Comparison of ENCODE assay signal across 10 cellular contexts in the genomic region with DNA sequence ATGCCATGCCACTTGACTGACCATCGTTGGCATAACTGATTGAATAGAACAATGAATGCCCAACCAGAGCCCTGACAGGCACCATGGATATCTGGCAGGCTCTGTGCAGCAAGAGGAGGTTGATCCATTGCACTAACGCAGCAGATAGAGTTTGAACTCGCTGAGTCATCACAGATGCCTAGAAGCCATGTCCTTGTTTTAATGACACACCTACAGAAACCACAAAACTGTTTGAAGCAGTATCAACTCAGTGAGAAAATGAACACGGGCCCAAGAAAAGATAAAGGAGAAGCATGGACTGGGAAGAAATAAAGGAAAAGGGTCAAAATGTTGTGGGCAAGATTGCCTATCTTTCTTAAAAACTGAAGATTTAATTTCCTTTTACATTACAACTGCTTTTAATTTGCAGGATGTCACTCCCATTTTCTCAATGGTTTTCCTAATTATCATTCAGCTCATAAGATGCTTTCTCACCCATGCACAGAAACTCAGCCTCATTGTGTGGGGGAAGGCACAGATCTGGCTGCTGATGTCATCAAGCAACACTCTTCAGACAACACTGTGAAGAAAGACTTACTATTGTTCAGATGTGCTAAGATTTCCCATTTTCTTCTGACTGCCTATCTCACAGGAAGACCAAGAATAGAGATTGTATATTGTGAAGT.
DNase-seq lines count a peak whose midpoint lies in the region; ATAC-seq and TF ChIP-seq lines count a peak whose summit lies in the region.
"Had no signal": no experiment of that assay in that cellular context is flagged by ENCODE, and none has a peak within 500 bp of the region (broad histone marks: within the 10 kb centered on the region; RNA-seq: fewer than 3 reads in every experiment).

No MANE protein-coding gene starts in this region.

- no peaks in the 10 kb centered on the region for H3K27me3 ChIP-seq in KMS-11 (ENCODE audit: insufficient read depth, low read depth)
- H3K27me3 ChIP-seq in ascending aorta: no peaks in the 10 kb centered on the region
- no peaks in the 10 kb centered on the region for H3K27me3 ChIP-seq in naive thymus-derived CD4-positive, alpha-beta T cell (ENCODE audit: control insufficient read depth in 2 of 2, insufficient read depth in 2 of 2, low read length in 2 of 2)
- no peaks in the 10 kb centered on the region for H3K27me3 ChIP-seq in neural progenitor cell

- H3K27ac Mint-ChIP-seq in naive thymus-derived CD4-positive, alpha-beta T cell: peak overlapping the region in 1 of 9 donors; percentile 1
- no peak overlapping the region for H3K27ac Mint-ChIP-seq in neural progenitor cell

- H3K36me3 ChIP-seq in KMS-11 (ENCODE audit: insufficient read depth) (no peaks in the 10 kb centered on the region), ascending aorta (no peaks in the 10 kb centered on the region), neural progenitor cell (no peaks in the 10 kb centered on the region)
- H3K36me3 ChIP-seq in naive thymus-derived CD4-positive, alpha-beta T cell (ENCODE audit: control insufficient read depth in 2 of 3, insufficient read depth in 3 of 3, low read length in 3 of 3): no peaks in the 10 kb centered on the region

- intact Hi-C loops in ascending aorta (cut with DNase I): loop anchor here (5.0 kb wide), 2 partner anchors 88 to 103 kb away; no protein-coding TSS in a partner anchor
- intact Hi-C loops in naive thymus-derived CD4-positive, alpha-beta T cell (cut with micrococcal nuclease): loop anchor here in 1 of 2 donors (2.0 kb wide), 1 partner anchor 36 kb away; no protein-coding TSS in a partner anchor

- ATAC-seq in naive thymus-derived CD4-positive, alpha-beta T cell: peak; percentile 61

- peaks cover 0 to 9% (median 7%) of the 10 kb centered on the region in 11 donors for H3K9me3 Mint-ChIP-seq in naive thymus-derived CD4-positive, alpha-beta T cell
- H3K9me3 Mint-ChIP-seq in neural progenitor cell: peaks cover 10% of the 10 kb centered on the region

- H3K79me2 ChIP-seq in KMS-11 (ENCODE audit: insufficient read depth, low read depth) (no peaks in the 10 kb centered on the region), neural progenitor cell (ENCODE audit: low read depth) (no peaks in the 10 kb centered on the region)

- peak overlapping the region; percentile 46 for H3K4me2 ChIP-seq in KMS-11
- no peak overlapping the region for H3K4me2 ChIP-seq in neural progenitor cell

- H3K27ac ChIP-seq in KMS-11 (peak overlapping the region; percentile 51), ascending aorta (peak overlapping the region; percentile 78 to 80), neural progenitor cell (no peak overlapping the region)
- no peak overlapping the region for H3K27ac ChIP-seq in naive thymus-derived CD4-positive, alpha-beta T cell (ENCODE audit: low read depth, low read length)
- H3K27ac ChIP-seq: C4-2B, SK-N-MC had no signal

- H3K4me3 Mint-ChIP-seq in naive thymus-derived CD4-positive, alpha-beta T cell: peak overlapping the region in 1 of 10 donors; percentile 47
- no peak overlapping the region for H3K4me3 Mint-ChIP-seq in neural progenitor cell

- no peaks in the 10 kb centered on the region for H3F3A ChIP-seq in neural progenitor cell (ENCODE audit: low read depth)

- peaks cover 0 to 11% (median 0%) of the 10 kb centered on the region in 5 donors for H3K27me3 Mint-ChIP-seq in naive thymus-derived CD4-positive, alpha-beta T cell
- H3K27me3 Mint-ChIP-seq in neural progenitor cell (ENCODE audit: insufficient read depth, low read depth): peaks cover 2% of the 10 kb centered on the region

- H3K9ac ChIP-seq in KMS-11 (peak overlapping the region; percentile 10; the same call in 1 of the 2 replicates), neural progenitor cell (no peak overlapping the region)

- peaks cover 0 to 6% (median 0%) of the 10 kb centered on the region in 5 donors for H3K36me3 Mint-ChIP-seq in naive thymus-derived CD4-positive, alpha-beta T cell
- H3K36me3 Mint-ChIP-seq in neural progenitor cell: peaks cover 2% of the 10 kb centered on the region

- H3K4me1 ChIP-seq in KMS-11 (ENCODE audit: low read depth, poor library complexity, severe bottlenecking) (peaks cover 24% of the 10 kb centered on the region), ascending aorta (peaks cover 0 to 18% of the 10 kb centered on the region in 2 donors), neural progenitor cell (peaks cover 2% of the 10 kb centered on the region)
- H3K4me1 ChIP-seq in naive thymus-derived CD4-positive, alpha-beta T cell (ENCODE audit: control insufficient read depth in 2 of 2, insufficient read depth in 2 of 2, low read length in 2 of 2): peaks cover 0 to 4% of the 10 kb centered on the region in 2 donors

- POLR2A ChIA-PET in naive thymus-derived CD4-positive, alpha-beta T cell (lab: Charles Lee): no interaction called here

- TF ChIP-seq CTCF in KMS-11 (conservative IDR thresholded peaks at IDR 0.05; ENCODE audit: low read depth, low read length) (no peak), ascending aorta (IDR thresholded peaks at IDR 0.05) (no peak), neural progenitor cell (IDR thresholded peaks at IDR 0.05) (no peak)

- H3K4me3 ChIP-seq in KMS-11 (IDR thresholded peaks at IDR 0.05; ENCODE audit: insufficient read depth, low read depth, low read length) (no peak overlapping the region), ascending aorta (no peak overlapping the region), neural progenitor cell (no peak overlapping the region)
- no peak overlapping the region for H3K4me3 ChIP-seq in naive thymus-derived CD4-positive, alpha-beta T cell (ENCODE audit: low read length)
- H3K4me3 ChIP-seq: SK-N-MC had no signal

- CTCF ChIA-PET in naive thymus-derived CD4-positive, alpha-beta T cell (lab: Charles Lee): interaction anchor here (1.2 kb wide), 1 partner anchor 10 kb away, joined by 3 read pairs; no protein-coding TSS in a partner anchor

- H2AFZ ChIP-seq in KMS-11 (ENCODE audit: low read depth) (peak overlapping the region; percentile 48), neural progenitor cell (replicated peaks) (no peak overlapping the region)

- H3K9me3 ChIP-seq in ascending aorta (no peaks in the 10 kb centered on the region), neural progenitor cell (ENCODE audit: low read depth) (no peaks in the 10 kb centered on the region)
- H3K9me3 ChIP-seq in naive thymus-derived CD4-positive, alpha-beta T cell (ENCODE audit: control insufficient read depth in 2 of 3, low read length in 3 of 3): no peaks in the 10 kb centered on the region

- H3K4me1 Mint-ChIP-seq in naive thymus-derived CD4-positive, alpha-beta T cell: peaks cover 0 to 26% (median 9%) of the 10 kb centered on the region in 7 donors
- H3K4me1 Mint-ChIP-seq in neural progenitor cell: peaks cover 26% of the 10 kb centered on the region

- DNase-seq in activated CD4-positive, alpha-beta T cell treated with anti-CD3 and anti-CD28 coated beads for 4 hours: peak; percentile 26 to 31
- no peak for DNase-seq in activated CD4-positive, alpha-beta T cell treated with anti-CD3 and anti-CD28 coated beads for 1 hour
- DNase-seq in ascending aorta (ENCODE audit: low spot score in 2 of 2): no peak
- peak in 1 of 9 donors; percentile 27 for DNase-seq in naive thymus-derived CD4-positive, alpha-beta T cell
- DNase-seq in effector CD4-positive, alpha-beta T cell: no peak
- no peak for DNase-seq in neural progenitor cell (ENCODE audit: low spot score)
- no peak for DNase-seq in epidermal melanocyte (ENCODE audit: insufficient read length, low spot score)

- H4K20me1 ChIP-seq in KMS-11 (ENCODE audit: insufficient read depth): no peaks in the 10 kb centered on the region
- H4K20me1 ChIP-seq in neural progenitor cell (ENCODE audit: low read depth): no peaks in the 10 kb centered on the region

Comparison
In these comparisons a context has a peak if more than half of its experiments do, and no peak if none do; other contexts are left out.
1. DNase-seq: peak in activated CD4-positive, alpha-beta T cell treated with anti-CD3 and anti-CD28 coated beads for 4 hours (2 of 2); none in activated CD4-positive, alpha-beta T cell treated with anti-CD3 and anti-CD28 coated beads for 1 hour (single experiment), ascending aorta (0 of 2), effector CD4-positive, alpha-beta T cell (single experiment), neural progenitor cell (single experiment) and epidermal melanocyte (single experiment).
2. H3K27ac ChIP-seq: peak in KMS-11 (single experiment) and ascending aorta (2 of 2); none in naive thymus-derived CD4-positive, alpha-beta T cell (single experiment) and neural progenitor cell (single experiment).